Comparison of ENCODE assay signal across 9 cellular contexts in the genomic region with DNA sequence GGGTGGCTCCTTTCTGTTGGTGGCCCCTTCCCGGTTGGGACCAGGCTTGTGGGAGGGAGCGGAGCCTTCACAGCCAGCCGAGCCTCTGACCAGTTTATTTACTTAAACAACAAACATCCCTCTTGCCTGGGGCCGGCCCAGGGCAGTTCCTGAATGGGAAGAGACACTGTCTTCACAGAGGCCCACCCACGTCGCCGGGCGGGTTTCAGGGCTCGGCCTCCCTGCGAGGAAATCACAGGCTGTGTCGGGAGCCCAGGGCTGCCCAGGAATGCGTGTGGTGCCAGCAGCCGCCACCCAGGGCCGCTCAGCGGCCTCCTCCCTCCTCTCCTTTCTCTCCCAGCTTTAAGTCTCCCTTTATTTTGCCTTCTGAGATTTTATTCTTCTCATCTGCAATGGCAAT.
DNase-seq lines count a peak whose midpoint lies in the region; ATAC-seq and TF ChIP-seq lines count a peak whose summit lies in the region.
"Had no signal": no experiment of that assay in that cellular context is flagged by ENCODE, and none has a peak within 500 bp of the region (broad histone marks: within the 10 kb centered on the region; RNA-seq: fewer than 3 reads in every experiment).

No MANE protein-coding gene starts in this region.

- no peak for ATAC-seq in GM18907 (IDR thresholded peaks at IDR 0.05; ENCODE audit: unreplicated experiment)
- no peak for ATAC-seq in HG03469 (IDR thresholded peaks at IDR 0.05; ENCODE audit: unreplicated experiment)

- intact Hi-C loops in Calu3 (cut with micrococcal nuclease; ENCODE audit: unreplicated experiment): no loop called here

- no peak overlapping the region for H3K27ac Mint-ChIP-seq in Calu3 (ENCODE audit: unreplicated experiment)
- no peak overlapping the region for H3K27ac Mint-ChIP-seq in progenitor cell of endocrine pancreas

- CTCF ChIA-PET in Calu3 (lab: Charles Lee): no interaction called here

- no peaks in the 10 kb centered on the region for H3K27me3 Mint-ChIP-seq in Calu3 (ENCODE audit: unreplicated experiment)
- H3K27me3 Mint-ChIP-seq in progenitor cell of endocrine pancreas: peaks cover 6% of the 10 kb centered on the region

- TF ChIP-seq CTCF in Calu3 (IDR thresholded peaks at IDR 0.05; ENCODE audit: unreplicated experiment) (no peak), progenitor cell of endocrine pancreas (IDR thresholded peaks at IDR 0.05; ENCODE audit: unreplicated experiment) (no peak)

- H3K4me1 Mint-ChIP-seq in Calu3 (ENCODE audit: low read depth, unreplicated experiment) (peaks cover 22% of the 10 kb centered on the region), progenitor cell of endocrine pancreas (ENCODE audit: low read depth) (peaks cover 36% of the 10 kb centered on the region)

- DNase-seq in Calu3: peak; percentile 23
- peak; percentile 69 for DNase-seq in NCI-H69 (lab: John Stamatoyannopoulos, UW)
- peak; percentile 42 for DNase-seq in hepatic stellate cell (ENCODE audit: low spot score)
- peak; percentile 18 for DNase-seq in progenitor cell of endocrine pancreas (ENCODE audit: low spot score, unreplicated experiment)
- no peak for DNase-seq in DMS 273 (lab: John Stamatoyannopoulos, UW; ENCODE audit: unreplicated experiment)
- DNase-seq in Kasumi-1 (lab: John Stamatoyannopoulos, UW): no peak
- DNase-seq: cortex of kidney had no signal

- peaks cover 5% of the 10 kb centered on the region for H3K36me3 Mint-ChIP-seq in Calu3 (ENCODE audit: insufficient read depth, unreplicated experiment)
- no peaks in the 10 kb centered on the region for H3K36me3 Mint-ChIP-seq in progenitor cell of endocrine pancreas (ENCODE audit: insufficient read depth)

- BruUV-seq in Calu3 (replicated peaks; lab: Mats Ljungman, UMichigan): no TSS peak

- H3K4me3 Mint-ChIP-seq in Calu3 (ENCODE audit: low read depth, unreplicated experiment) (no peak overlapping the region), progenitor cell of endocrine pancreas (ENCODE audit: low read depth) (no peak overlapping the region)

- no peaks in the 10 kb centered on the region for H3K9me3 Mint-ChIP-seq in Calu3 (ENCODE audit: low read depth, unreplicated experiment)
- no peaks in the 10 kb centered on the region for H3K9me3 Mint-ChIP-seq in progenitor cell of endocrine pancreas (ENCODE audit: low read depth)

Comparison
In these comparisons a context has a peak if more than half of its experiments do, and no peak if none do; other contexts are left out.
1. DNase-seq: peak in Calu3 (single experiment), NCI-H69 (single experiment), hepatic stellate cell (single experiment) and progenitor cell of endocrine pancreas (single experiment); none in DMS 273 (single experiment) and Kasumi-1 (0 of 2).